In the genomic region with DNA sequence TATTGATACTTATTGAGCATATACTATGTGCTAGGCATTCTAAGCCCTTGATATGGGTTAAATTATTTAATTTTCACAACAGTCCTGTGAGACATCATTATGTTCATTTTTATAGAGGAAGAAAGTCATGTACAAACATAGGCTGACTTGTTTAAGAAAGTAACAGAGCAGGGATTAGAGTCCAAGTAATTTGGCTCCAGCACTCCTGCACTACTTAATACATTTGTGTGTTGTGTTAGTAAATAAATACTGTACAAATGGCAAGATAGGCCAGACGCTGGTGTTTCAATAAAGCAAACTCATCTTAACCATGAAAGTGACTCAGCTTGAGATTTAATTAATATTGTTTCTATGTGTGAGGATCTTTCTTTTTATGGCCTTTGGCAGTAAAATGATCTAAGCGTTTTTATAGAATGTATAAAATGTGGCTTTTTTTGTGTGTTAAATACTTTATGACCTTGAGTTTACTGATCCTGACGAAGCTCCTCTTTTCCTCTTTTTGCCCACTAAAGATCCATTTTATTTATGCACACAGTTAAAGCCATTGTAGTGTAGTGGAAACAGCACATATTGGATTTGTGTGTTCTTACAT, we compare ENCODE assay signal across 18 cellular contexts. TPM values are rescaled to one million over a fixed set of nuclear protein-coding genes. Genes with fewer than 3 reads are reported as not detected.
DNase-seq lines count a peak whose midpoint lies in the region; ATAC-seq and TF ChIP-seq lines count a peak whose summit lies in the region.
"Had no signal": no experiment of that assay in that cellular context is flagged by ENCODE, and none has a peak within 500 bp of the region (broad histone marks: within the 10 kb centered on the region; RNA-seq: fewer than 3 reads in every experiment).

No MANE protein-coding gene starts in this region.

- H3K36me3 ChIP-seq in left ventricle myocardium inferior, result no peaks in the 10 kb centered on the region
- H3K36me3 ChIP-seq in heart left ventricle, result peaks cover 0 to 4% (median 0%) of the 10 kb centered on the region in 9 donors
- H3K36me3 ChIP-seq in ovary, result no peaks in the 10 kb centered on the region
- H3K36me3 ChIP-seq: SJCRH30 had no signal

- H3K36me3 Mint-ChIP-seq in osteocyte (ENCODE audit: unreplicated experiment), result peaks cover 11% of the 10 kb centered on the region
- H3K36me3 Mint-ChIP-seq in nephron progenitor cell (ENCODE audit: low read depth), result peaks cover 10% of the 10 kb centered on the region

- 77 to 84% (median 80%) methylated on average over 3 of the region's 3 CpGs for WGBS in heart left ventricle, 4 donors
- 50 to 60% (median 57%) methylated on average over 3 of the region's 3 CpGs for WGBS in ovary, 3 donors

- no peak for TF ChIP-seq EP300 in ovary (IDR thresholded peaks at IDR 0.05)

- no peak for DNase-seq in left ventricle myocardium inferior
- no peak for DNase-seq in heart left ventricle
- DNase-seq in fibroblast of villous mesenchyme (ENCODE audit: low read depth), result peak; percentile 25
- DNase-seq in osteocyte (ENCODE audit: extremely low spot score, unreplicated experiment), result no peak
- DNase-seq in ovary, result no peak
- DNase-seq in nephron progenitor cell, result no peak
- no peak for DNase-seq in cerebellum (ENCODE audit: low spot score)
- no peak for DNase-seq in NCI-H1694 treated with DMSO at 0.1 percent for 48 hours (lab: John Stamatoyannopoulos, UW)
- DNase-seq: DMS153, EL, NCI-H1092, NCI-H2107, NCI-H226, NCI-H526, RPMI8226, SJCRH30 had no signal

- intact Hi-C loops in left ventricle myocardium inferior (cut with micrococcal nuclease) (no loop called here), heart left ventricle (cut with DNase I) (no loop called here), ovary (cut with DNase I) (no loop called here)

- ATAC-seq in heart left ventricle, result no peak

- no peak overlapping the region for H3K4me3 Mint-ChIP-seq in osteocyte (ENCODE audit: unreplicated experiment)
- H3K4me3 Mint-ChIP-seq in nephron progenitor cell, result no peak overlapping the region

- H3K9me3 ChIP-seq in left ventricle myocardium inferior (replicated peaks) (no peaks in the 10 kb centered on the region), heart left ventricle (no peaks in the 10 kb centered on the region), ovary (no peaks in the 10 kb centered on the region)
- H3K9me3 ChIP-seq: BLaER1 treated with 17β-estradiol and CSF1 and Interleukin-3, amounts not matched to agents 10 nM and 100 nM; SJCRH30 had no signal

- no peaks in the 10 kb centered on the region for H3K27me3 Mint-ChIP-seq in osteocyte (ENCODE audit: unreplicated experiment)
- H3K27me3 Mint-ChIP-seq in nephron progenitor cell (ENCODE audit: low read depth, poor library complexity), result no peaks in the 10 kb centered on the region

- H3K4me3 ChIP-seq in left ventricle myocardium inferior, result no peak overlapping the region
- H3K4me3 ChIP-seq in heart left ventricle, result no peak overlapping the region
- H3K4me3 ChIP-seq in fibroblast of villous mesenchyme (ENCODE audit: low read depth, low read length), result no peak overlapping the region
- H3K4me3 ChIP-seq in ovary, result no peak overlapping the region
- H3K4me3 ChIP-seq: BLaER1 treated with 17β-estradiol and CSF1 and Interleukin-3, amounts not matched to agents 10 nM and 100 nM; SJCRH30 had no signal

- TF ChIP-seq CTCF in left ventricle myocardium inferior (IDR thresholded peaks at IDR 0.05; ENCODE audit: borderline replicate concordance), result no peak
- TF ChIP-seq CTCF in heart left ventricle (IDR thresholded peaks at IDR 0.05), result no peak
- TF ChIP-seq CTCF in fibroblast of villous mesenchyme (IDR thresholded peaks at IDR 0.05; ENCODE audit: insufficient read depth, low read depth, low read length), result no peak
- TF ChIP-seq CTCF in osteocyte (IDR thresholded peaks at IDR 0.05), result no peak
- no peak for TF ChIP-seq CTCF in ovary (IDR thresholded peaks at IDR 0.05)
- TF ChIP-seq CTCF in nephron progenitor cell (IDR thresholded peaks at IDR 0.05), result no peak

- H3K4me1 Mint-ChIP-seq in osteocyte (ENCODE audit: unreplicated experiment) (peaks cover 32% of the 10 kb centered on the region), nephron progenitor cell (no peaks in the 10 kb centered on the region)

- H3K4me1 ChIP-seq in left ventricle myocardium inferior (peaks cover 25% of the 10 kb centered on the region), heart left ventricle (peaks cover 0 to 23% (median 5%) of the 10 kb centered on the region in 12 donors), ovary (ENCODE audit: insufficient read depth) (peaks cover 3% of the 10 kb centered on the region)
- H3K4me1 ChIP-seq: SJCRH30 had no signal

- H3K27ac Mint-ChIP-seq in osteocyte (ENCODE audit: unreplicated experiment) (peak overlapping the region; percentile 85), nephron progenitor cell (no peak overlapping the region)

- no peak for TF ChIP-seq POLR2A in heart left ventricle (IDR thresholded peaks at IDR 0.05)
- no peak for TF ChIP-seq POLR2A in ovary (IDR thresholded peaks at IDR 0.05)

- H3K9me3 Mint-ChIP-seq in osteocyte (ENCODE audit: unreplicated experiment) (no peaks in the 10 kb centered on the region), nephron progenitor cell (peaks cover 11% of the 10 kb centered on the region)

- H3K27me3 ChIP-seq in left ventricle myocardium inferior (ENCODE audit: low read depth) (no peaks in the 10 kb centered on the region), heart left ventricle (no peaks in the 10 kb centered on the region), ovary (no peaks in the 10 kb centered on the region)
- H3K27me3 ChIP-seq: BLaER1 treated with 17β-estradiol and CSF1 and Interleukin-3, amounts not matched to agents 10 nM and 100 nM; SJCRH30 had no signal

- H3K27ac ChIP-seq in left ventricle myocardium inferior (replicated peaks), result peak overlapping the region; percentile 18
- H3K27ac ChIP-seq in heart left ventricle, result peak overlapping the region in 3 of 12 donors; percentile 10 to 34 (median 20)
- no peak overlapping the region for H3K27ac ChIP-seq in ovary
- H3K27ac ChIP-seq: 22Rv1; BLaER1 treated with 17β-estradiol and CSF1 and Interleukin-3, amounts not matched to agents 10 nM and 100 nM; SJCRH30 had no signal

RNA-seq across cellular contexts. Expression of gene NBEAL1, which starts 21.3 kb away (rescaled TPM):
- 18.0 TPM for total RNA-seq in left ventricle myocardium inferior
- total RNA-seq in heart left ventricle, result 10 to 100 TPM; 14.7 to 26.9 (median 18.9) TPM
- 1 to 10 TPM; 3.1 to 3.5 TPM for polyA plus RNA-seq in heart left ventricle
- 38.0 and 57.9 TPM in 2 replicates for total RNA-seq in fibroblast of villous mesenchyme
- total RNA-seq in osteocyte, result 28.6 and 29.0 TPM in 2 replicates
- 10 to 100 TPM; 21.3 to 36.2 (median 29.3) TPM for total RNA-seq in ovary
- 10 to 100 TPM in 1 of 2 donors, 1 to 10 TPM in 1; 4.6 to 10.5 TPM for polyA plus RNA-seq in ovary
- total RNA-seq in cerebellum, result 56.6 TPM
